Comparison of ENCODE assay signal across 8 cellular contexts in genomic region chr6:157830354-157831017, GRCh38.
DNase-seq lines count a peak whose midpoint lies in the region; ATAC-seq and TF ChIP-seq lines count a peak whose summit lies in the region.

No MANE protein-coding gene starts in this region.

- intact Hi-C loops in tibial artery (cut with DNase I; ENCODE audit: low total_unique reads): no loop called here

- peaks cover 0 to 63% (median 19%) of the 10 kb centered on the region in 4 donors for H3K4me1 ChIP-seq in tibial artery

- H3K36me3 ChIP-seq in tibial artery: no peaks in the 10 kb centered on the region

- H3K4me3 ChIP-seq in tibial artery: no peak overlapping the region

- peak overlapping the region; percentile 39 for H3K4me3 Mint-ChIP-seq in memory B cell

- H3K27ac ChIP-seq in tibial artery: no peak overlapping the region

- H3K4me1 Mint-ChIP-seq in memory B cell: peaks cover 35% of the 10 kb centered on the region

- TF ChIP-seq CTCF in tibial artery (IDR thresholded peaks at IDR 0.05): no peak

- no peaks in the 10 kb centered on the region for H3K27me3 Mint-ChIP-seq in memory B cell

- peak; percentile 89 for ATAC-seq in GM18858 (IDR thresholded peaks at IDR 0.05; ENCODE audit: unreplicated experiment)
- peak; percentile 85 for ATAC-seq in HG02588 (IDR thresholded peaks at IDR 0.05; ENCODE audit: unreplicated experiment)
- ATAC-seq in memory B cell (ENCODE audit: low read depth): peak; percentile 78

- no peaks in the 10 kb centered on the region for H3K9me3 Mint-ChIP-seq in memory B cell

- H3K27me3 ChIP-seq in tibial artery: no peaks in the 10 kb centered on the region

- H3K27ac Mint-ChIP-seq in memory B cell: peak overlapping the region; percentile 58

- H3K36me3 Mint-ChIP-seq in memory B cell: peaks cover 11% of the 10 kb centered on the region

- no peaks in the 10 kb centered on the region for H3K9me3 ChIP-seq in tibial artery

- DNase-seq in NCI-H2171 treated with DMSO at 0.1 percent for 48 hours (lab: John Stamatoyannopoulos, UW) (peak; percentile 99), memory B cell (ENCODE audit: low spot score in 2 of 2) (no peak), NCI-H345 treated with DMSO at 0.1 percent for 48 hours (lab: John Stamatoyannopoulos, UW; ENCODE audit: unreplicated experiment) (no peak), DMS53 treated with DMSO at 0.1 percent for 48 hours (lab: John Stamatoyannopoulos, UW; ENCODE audit: unreplicated experiment) (no peak), tibial artery (no peak), NCI-H774 (lab: John Stamatoyannopoulos, UW) (no peak)
